Comparison of ENCODE assay signal across 20 cellular contexts in the genomic region with DNA sequence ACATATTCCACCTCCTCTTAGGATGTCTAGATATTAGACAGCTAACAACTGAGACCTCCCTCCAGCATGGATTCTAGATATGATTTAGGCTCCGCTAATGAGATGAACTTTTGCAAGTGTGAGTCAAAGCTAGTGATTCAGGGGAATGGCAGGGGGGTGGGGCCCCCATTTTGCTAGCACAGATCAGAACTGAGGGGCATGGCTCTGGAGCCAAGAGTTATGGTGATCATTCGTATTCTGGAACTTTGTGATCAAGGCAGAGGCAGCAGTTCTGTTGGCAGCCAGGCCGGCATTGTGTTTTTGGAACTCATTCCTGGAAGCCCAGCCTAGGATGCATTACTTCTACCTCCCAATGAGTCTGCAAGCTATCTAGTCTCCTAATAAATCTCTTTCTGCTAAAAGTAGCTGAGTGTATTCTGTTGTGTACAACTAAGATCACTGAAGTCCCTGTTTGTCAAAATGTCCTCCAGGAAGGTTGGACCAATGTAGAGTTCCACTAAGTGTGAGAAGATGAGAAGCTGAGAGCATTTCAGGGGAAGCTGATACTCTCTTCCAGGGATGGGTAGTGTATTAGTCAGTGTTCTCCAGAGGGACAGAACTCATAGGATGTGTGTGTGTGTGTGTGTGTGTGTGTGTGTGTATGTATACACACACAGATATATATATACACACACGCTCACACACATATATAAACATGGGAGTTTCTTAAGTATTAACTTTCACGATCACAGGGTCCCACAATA.
A peak's percentile ranks its signal among the peaks of the same experiment; 100 is the strongest.
DNase-seq lines count a peak whose midpoint lies in the region; ATAC-seq and TF ChIP-seq lines count a peak whose summit lies in the region.
"Had no signal": no experiment of that assay in that cellular context is flagged by ENCODE, and none has a peak within 500 bp of the region (broad histone marks: within the 10 kb centered on the region; RNA-seq: fewer than 3 reads in every experiment).

No MANE protein-coding gene starts in this region.

- H3K4me2 ChIP-seq in SK-N-SH (no peak overlapping the region), smooth muscle cell (peak overlapping the region; percentile 42)

- no peak overlapping the region for H3K9ac ChIP-seq in SK-N-SH
- no peak overlapping the region for H3K9ac ChIP-seq in smooth muscle cell (ENCODE audit: low read depth)

- TF ChIP-seq RAD21 in SK-N-SH (IDR thresholded peaks at IDR 0.05; ENCODE audit: low read length) = no peak

- 76% methylated on average over 5 of the region's 5 CpGs for WGBS in SK-N-SH (ENCODE audit: low lambda C conversion rate)
- 65% methylated on average over 5 of the region's 5 CpGs for WGBS in esophagus muscularis mucosa
- WGBS in smooth muscle cell (ENCODE audit: low lambda C conversion rate) = 57% methylated on average over 5 of the region's 5 CpGs

- DNase-seq in SK-N-SH (no peak), NCI-H82 (lab: John Stamatoyannopoulos, UW) (peak; percentile 63), esophagus muscularis mucosa (ENCODE audit: extremely low spot score) (peak; percentile 72), smooth muscle cell (lab: John Stamatoyannopoulos, UW; ENCODE audit: unreplicated experiment) (no peak), NCI-H524 treated with DMSO at 0.1 percent for 48 hours (lab: John Stamatoyannopoulos, UW) (no peak), DMS79 treated with DMSO at 0.1 percent for 48 hours (lab: John Stamatoyannopoulos, UW) (no peak), medulla oblongata (ENCODE audit: extremely low spot score) (no peak)
- DNase-seq: activated CD8-positive, alpha-beta T cell treated with anti-CD3 and anti-CD28 coated beads for 36 hours; activated T-cell treated with anti-CD3 and anti-CD28 coated beads, Interleukin-2, amount 50 U/mL, for 72 hours; DMS153; foreskin melanocyte; KG1; NCI-H1092 treated with DMSO at 0.1 percent for 48 hours; NCI-H2107; ovary had no signal

- H3F3A ChIP-seq in SK-N-SH (replicated peaks; ENCODE audit: insufficient read depth) (no peaks in the 10 kb centered on the region), smooth muscle cell (ENCODE audit: low read depth) (no peaks in the 10 kb centered on the region)

- TF ChIP-seq EP300 in SK-N-SH (IDR thresholded peaks at IDR 0.05; ENCODE audit: borderline replicate concordance in 1 of 2, low read depth in 1 of 2, low read length in 1 of 2) = no peak
- TF ChIP-seq EP300 in esophagus muscularis mucosa (IDR thresholded peaks at IDR 0.05) = no peak

- H3K4me1 ChIP-seq in SK-N-SH (ENCODE audit: control insufficient read depth in 1 of 2, insufficient read depth in 2 of 2, low read depth in 1 of 2, low read length in 1 of 2) = peaks cover 0 to 2% of the 10 kb centered on the region in 2 experiments; a peak in 1 of 4 replicates
- peaks cover 0 to 5% (median 0%) of the 10 kb centered on the region in 4 donors for H3K4me1 ChIP-seq in esophagus muscularis mucosa
- no peaks in the 10 kb centered on the region for H3K4me1 ChIP-seq in smooth muscle cell (ENCODE audit: low read depth)

- intact Hi-C loops in esophagus muscularis mucosa (cut with DNase I) = no loop called here

- H3K79me2 ChIP-seq in SK-N-SH (ENCODE audit: insufficient read depth) (no peaks in the 10 kb centered on the region), smooth muscle cell (ENCODE audit: low read depth) (no peaks in the 10 kb centered on the region)

- H3K27me3 ChIP-seq in SK-N-SH (ENCODE audit: insufficient read depth) = no peaks in the 10 kb centered on the region
- no peaks in the 10 kb centered on the region for H3K27me3 ChIP-seq in esophagus muscularis mucosa
- no peaks in the 10 kb centered on the region for H3K27me3 ChIP-seq in smooth muscle cell (ENCODE audit: low read depth)
- H3K27me3 ChIP-seq: ovary had no signal

- peak; percentile 25; the same call in 2 of the 3 replicates for ATAC-seq in SK-N-SH treated with all-trans-retinoic acid at 6 μM for 48 hours
- ATAC-seq: activated CD8-positive, alpha-beta T cell treated with anti-CD3 and anti-CD28 coated beads for 36 hours; activated T-cell treated with anti-CD3 and anti-CD28 coated beads, Interleukin-2, amount 50 U/mL, for 72 hours; left lobe of liver had no signal

- H3K36me3 ChIP-seq in SK-N-SH (replicated peaks in 1 of 2; ENCODE audit: control insufficient read depth in 1 of 2, insufficient read depth in 2 of 2, low read length in 1 of 2) (no peaks in the 10 kb centered on the region), esophagus muscularis mucosa (no peaks in the 10 kb centered on the region), smooth muscle cell (ENCODE audit: low read depth) (no peaks in the 10 kb centered on the region)
- H3K36me3 ChIP-seq: ovary had no signal

- H3K9me3 ChIP-seq in SK-N-SH (no peaks in the 10 kb centered on the region), esophagus muscularis mucosa (no peaks in the 10 kb centered on the region), smooth muscle cell (replicated peaks; ENCODE audit: low read depth) (no peaks in the 10 kb centered on the region)
- H3K9me3 ChIP-seq: ovary had no signal

- H3K27ac ChIP-seq in SK-N-SH (ENCODE audit: low read depth in 2 of 2, low read length in 1 of 2) (no peak overlapping the region), esophagus muscularis mucosa (replicated peaks in 1 of 4) (no peak overlapping the region), smooth muscle cell (ENCODE audit: low read depth) (no peak overlapping the region)
- H3K27ac ChIP-seq: 22Rv1, C4-2B, ovary, skin epidermis had no signal

- no peak overlapping the region for H3K4me3 ChIP-seq in SK-N-SH (ENCODE audit: low read depth in 2 of 2, low read length in 1 of 2)
- no peak overlapping the region for H3K4me3 ChIP-seq in esophagus muscularis mucosa
- H3K4me3 ChIP-seq in smooth muscle cell = no peak overlapping the region
- H3K4me3 ChIP-seq: ovary, skin epidermis had no signal

- no peak for TF ChIP-seq POLR2A in esophagus muscularis mucosa (IDR thresholded peaks at IDR 0.05; ENCODE audit: low read depth)

- no peaks in the 10 kb centered on the region for H3K9me2 ChIP-seq in SK-N-SH

- TF ChIP-seq CTCF in SK-N-SH (IDR thresholded peaks at IDR 0.05) (no peak), esophagus muscularis mucosa (IDR thresholded peaks at IDR 0.05) (no peak), smooth muscle cell (IDR thresholded peaks at IDR 0.05; ENCODE audit: borderline replicate concordance, insufficient read depth, poor library complexity, severe bottlenecking) (no peak)

- H2AFZ ChIP-seq in SK-N-SH (ENCODE audit: low read depth) (no peak overlapping the region), smooth muscle cell (ENCODE audit: low read depth) (no peak overlapping the region)

- H4K20me1 ChIP-seq in SK-N-SH (ENCODE audit: insufficient read depth) (no peaks in the 10 kb centered on the region), smooth muscle cell (ENCODE audit: low read depth) (no peaks in the 10 kb centered on the region)

- POLR2A ChIA-PET in SK-N-SH (lab: Yijun Ruan, JAX) = no interaction called here

- CTCF ChIA-PET in SK-N-SH (lab: Yijun Ruan, JAX) = no interaction called here

TF ChIP-seq in SK-N-SH treated with all-trans-retinoic acid at 6 μM for 48 hours, 23 proteins besides CTCF, POLR2A, EP300 and RAD21 (continues in another document):
- TF ChIP-seq ZNF8 (CRISPR knock-in tag; IDR thresholded peaks at IDR 0.05) (no peak), OSR1 (CRISPR knock-in tag; IDR thresholded peaks at IDR 0.05) (no peak), ZNF565 (CRISPR knock-in tag; conservative IDR thresholded peaks at IDR 0.05; ENCODE audit: low read depth) (no peak), CSRNP3 (CRISPR knock-in tag; IDR thresholded peaks at IDR 0.05) (no peak)

TF ChIP-seq in SK-N-SH, 30 proteins besides CTCF, POLR2A, EP300 and RAD21 (continues in another document):
- TF ChIP-seq MAX (IDR thresholded peaks at IDR 0.05; ENCODE audit: low read depth) (no peak), POLR2AphosphoS5 (IDR thresholded peaks at IDR 0.05; ENCODE audit: low read depth, low read length) (no peak), RCOR1 (IDR thresholded peaks at IDR 0.05; ENCODE audit: low read length) (no peak), TEAD4 (IDR thresholded peaks at IDR 0.05; ENCODE audit: borderline replicate concordance, insufficient read depth) (no peak), TCF12 (IDR thresholded peaks at IDR 0.05) (no peak), RFX5 (IDR thresholded peaks at IDR 0.05; ENCODE audit: low read length) (no peak), RXRA (IDR thresholded peaks at IDR 0.05; ENCODE audit: borderline replicate concordance, low read depth) (no peak), NRF1 (IDR thresholded peaks at IDR 0.05; ENCODE audit: low read depth, low read length) (no peak), ELF1 (IDR thresholded peaks at IDR 0.05) (no peak)
- TF ChIP-seq, protein P1, sequence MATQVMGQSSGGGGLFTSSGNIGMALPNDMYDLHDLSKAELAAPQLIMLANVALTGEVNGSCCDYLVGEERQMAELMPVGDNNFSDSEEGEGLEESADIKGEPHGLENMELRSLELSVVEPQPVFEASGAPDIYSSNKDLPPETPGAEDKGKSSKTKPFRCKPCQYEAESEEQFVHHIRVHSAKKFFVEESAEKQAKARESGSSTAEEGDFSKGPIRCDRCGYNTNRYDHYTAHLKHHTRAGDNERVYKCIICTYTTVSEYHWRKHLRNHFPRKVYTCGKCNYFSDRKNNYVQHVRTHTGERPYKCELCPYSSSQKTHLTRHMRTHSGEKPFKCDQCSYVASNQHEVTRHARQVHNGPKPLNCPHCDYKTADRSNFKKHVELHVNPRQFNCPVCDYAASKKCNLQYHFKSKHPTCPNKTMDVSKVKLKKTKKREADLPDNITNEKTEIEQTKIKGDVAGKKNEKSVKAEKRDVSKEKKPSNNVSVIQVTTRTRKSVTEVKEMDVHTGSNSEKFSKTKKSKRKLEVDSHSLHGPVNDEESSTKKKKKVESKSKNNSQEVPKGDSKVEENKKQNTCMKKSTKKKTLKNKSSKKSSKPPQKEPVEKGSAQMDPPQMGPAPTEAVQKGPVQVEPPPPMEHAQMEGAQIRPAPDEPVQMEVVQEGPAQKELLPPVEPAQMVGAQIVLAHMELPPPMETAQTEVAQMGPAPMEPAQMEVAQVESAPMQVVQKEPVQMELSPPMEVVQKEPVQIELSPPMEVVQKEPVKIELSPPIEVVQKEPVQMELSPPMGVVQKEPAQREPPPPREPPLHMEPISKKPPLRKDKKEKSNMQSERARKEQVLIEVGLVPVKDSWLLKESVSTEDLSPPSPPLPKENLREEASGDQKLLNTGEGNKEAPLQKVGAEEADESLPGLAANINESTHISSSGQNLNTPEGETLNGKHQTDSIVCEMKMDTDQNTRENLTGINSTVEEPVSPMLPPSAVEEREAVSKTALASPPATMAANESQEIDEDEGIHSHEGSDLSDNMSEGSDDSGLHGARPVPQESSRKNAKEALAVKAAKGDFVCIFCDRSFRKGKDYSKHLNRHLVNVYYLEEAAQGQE (IDR thresholded peaks at IDR 0.05; ENCODE audit: low read depth, low read length) = no peak

Comparison
In these comparisons a context has a peak if more than half of its experiments do, and no peak if none do; other contexts are left out.
1. DNase-seq: peak in NCI-H82 (single experiment) and esophagus muscularis mucosa (single experiment); none in SK-N-SH (single experiment), smooth muscle cell (single experiment), NCI-H524 treated with DMSO at 0.1 percent for 48 hours (single experiment), DMS79 treated with DMSO at 0.1 percent for 48 hours (single experiment) and medulla oblongata (single experiment).